In the genomic region with DNA sequence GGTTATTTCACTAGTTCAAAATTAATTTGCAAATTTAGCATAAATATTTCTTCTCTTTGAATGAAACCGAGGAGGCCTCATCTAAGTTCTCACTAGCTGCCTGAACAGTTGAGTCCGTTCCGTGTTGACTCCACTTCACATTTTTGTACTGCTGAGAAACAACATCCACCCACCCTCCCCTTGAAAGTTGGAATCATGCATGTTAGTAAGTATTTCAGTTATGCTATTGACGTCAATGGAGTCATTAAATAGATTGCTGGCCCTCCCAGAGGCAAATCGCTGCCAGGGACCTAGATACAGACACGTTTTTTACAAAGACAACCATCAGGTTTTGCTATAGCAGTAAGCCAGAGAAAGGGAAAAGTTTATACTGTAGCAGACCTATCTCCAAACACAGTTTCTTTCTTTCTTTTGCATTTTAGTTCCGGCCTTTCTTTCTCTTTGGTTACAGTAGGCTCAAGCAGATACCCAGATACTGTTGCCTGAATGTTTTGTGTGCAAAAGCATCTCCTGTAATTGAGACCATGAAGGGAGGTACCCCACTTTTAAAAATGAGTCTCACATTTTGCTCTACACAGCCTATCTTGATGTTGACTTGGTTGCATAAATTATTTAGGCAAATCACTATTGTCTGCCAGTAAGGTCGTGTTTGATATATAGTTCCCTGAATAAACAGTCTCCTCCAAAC, we compare ENCODE assay signal across 8 cellular contexts.
DNase-seq lines count a peak whose midpoint lies in the region; ATAC-seq and TF ChIP-seq lines count a peak whose summit lies in the region.

No MANE protein-coding gene starts in this region.

- peak overlapping the region in 6 of 7 donors; percentile 35 to 74 (median 66) for H3K27ac Mint-ChIP-seq in CD14-positive monocyte

- no peak for TF ChIP-seq CTCF in CD14-positive monocyte (IDR thresholded peaks at IDR 0.05)

- DNase-seq in CD14-positive monocyte (ENCODE audit: low spot score) (no peak), SK-MEL-5 (ENCODE audit: low read depth, low spot score) (peak; percentile 97), cerebellum (ENCODE audit: low spot score) (peak; percentile 7), kidney tubule cell (ENCODE audit: low spot score) (peak; percentile 90), HUDEP-2 (lab: John Stamatoyannopoulos, UW; ENCODE audit: unreplicated experiment in 76 of 76) (no peak)
- DNase-seq in stimulated activated CD4-positive, alpha-beta T cell treated with anti-CD3 and anti-CD28 coated beads, Interleukin-12 subunit alpha, Interleukin-12 subunit beta, amount 100 ng/mL, for 48 hours (ENCODE audit: low read depth in 2 of 3, low spot score in 1 of 3), result peak; percentile 37 to 80 (median 39)

- intact Hi-C loops in CD14-positive monocyte (cut with micrococcal nuclease), result no loop called here

- peaks cover 75% of the 10 kb centered on the region for H3K4me1 Mint-ChIP-seq in CD14-positive monocyte

- H3K27me3 Mint-ChIP-seq in CD14-positive monocyte (ENCODE audit: low read depth in 3 of 3), result no peaks in the 10 kb centered on the region

- ATAC-seq in HG03432 (IDR thresholded peaks at IDR 0.05; ENCODE audit: unreplicated experiment) (peak; percentile 28), HG03175 (IDR thresholded peaks at IDR 0.05; ENCODE audit: unreplicated experiment) (no peak)

- in situ Hi-C loops in SK-MEL-5 (cut with HindIII; ENCODE audit: low pct_unique_long_range_greater_than_20kb, low sequenced_read_pairs), result no loop called here

- no peaks in the 10 kb centered on the region for H3K9me3 Mint-ChIP-seq in CD14-positive monocyte

- H3K36me3 Mint-ChIP-seq in CD14-positive monocyte, result no peaks in the 10 kb centered on the region

- no peak overlapping the region for H3K4me3 Mint-ChIP-seq in CD14-positive monocyte

Comparison
In these comparisons a context has a peak if more than half of its experiments do, and no peak if none do; other contexts are left out.
1. DNase-seq: peak in SK-MEL-5 (single experiment), cerebellum (single experiment), kidney tubule cell (single experiment) and stimulated activated CD4-positive, alpha-beta T cell treated with anti-CD3 and anti-CD28 coated beads, Interleukin-12 subunit alpha, Interleukin-12 subunit beta, amount 100 ng/mL, for 48 hours (3 of 3); none in CD14-positive monocyte (single experiment) and HUDEP-2 (0 of 76).